In genomic region chr12:45731376-45731775, GRCh38 we compare ENCODE assay signal across 9 cellular contexts. TPM values are rescaled to one million over a fixed set of nuclear protein-coding genes. Genes with fewer than 3 reads are reported as not detected.
A peak's percentile ranks its signal among the peaks of the same experiment; 100 is the strongest.
DNase-seq lines count a peak whose midpoint lies in the region; ATAC-seq and TF ChIP-seq lines count a peak whose summit lies in the region.
"Had no signal": no experiment of that assay in that cellular context is flagged by ENCODE, and none has a peak within 500 bp of the region (broad histone marks: within the 10 kb centered on the region; RNA-seq: fewer than 3 reads in every experiment).

No MANE protein-coding gene starts in this region.

- H3K4me2 ChIP-seq in HCT116 (ENCODE audit: low read length) (peak overlapping the region; percentile 80), skeletal muscle satellite cell (ENCODE audit: low read length) (peak overlapping the region; percentile 76)

- H3K79me2 ChIP-seq in HCT116 (ENCODE audit: insufficient read depth, low read length) = peaks cover 71% of the 10 kb centered on the region

- TF ChIP-seq POLR2A in HCT116 (IDR thresholded peaks at IDR 0.05; ENCODE audit: borderline replicate concordance, extremely low read depth, insufficient read depth, insufficient read length) = no peak

- H3K4me3 Mint-ChIP-seq in T-helper 17 cell = peak overlapping the region; percentile 100

- H3K4me1 Mint-ChIP-seq in T-helper 17 cell = peaks cover 22% of the 10 kb centered on the region

- no peaks in the 10 kb centered on the region for H3K9me2 ChIP-seq in HCT116 (ENCODE audit: insufficient read depth)

- TF ChIP-seq CTCF in HCT116 (IDR thresholded peaks at IDR 0.05 in 2 of 3, conservative IDR thresholded peaks at IDR 0.05 in 1 of 3; ENCODE audit: borderline replicate concordance in 1 of 3, insufficient read depth in 1 of 3, low read depth in 2 of 3, low read length in 2 of 3) (no peak), foreskin keratinocyte (conservative IDR thresholded peaks at IDR 0.05) (no peak)

- no peak for TF ChIP-seq RAD21 in HCT116 (IDR thresholded peaks at IDR 0.05; ENCODE audit: low read depth)

- H2AFZ ChIP-seq in HCT116 (ENCODE audit: low read depth, low read length, poor library complexity, severe bottlenecking) = no peak overlapping the region

- CTCF ChIA-PET in HCT116 (lab: Charles Lee) = no interaction called here

- intact Hi-C loops in HCT116 (cut with micrococcal nuclease) = no loop called here

- RAD21 ChIA-PET in HCT116 (lab: Charles Lee; ENCODE audit: low non-redundant PET in 1 of 2, low total read pairs in 2 of 2, uncharacterized antibody in 2 of 2, unreplicated experiment in 2 of 2) = no interaction called here

- no TSS peak for BruUV-seq in HCT116 (replicated peaks; lab: Mats Ljungman, UMichigan)

- no peaks in the 10 kb centered on the region for H3K27me3 Mint-ChIP-seq in T-helper 17 cell

- H3K27ac Mint-ChIP-seq in T-helper 17 cell = peak overlapping the region; percentile 99

- H3K4me3 ChIP-seq in HCT116 (replicated peaks in 1 of 2; ENCODE audit: low read depth in 1 of 2, low read length in 2 of 2) = peak overlapping the region; percentile 55 to 84
- peak overlapping the region; percentile 87 for H3K4me3 ChIP-seq in skeletal muscle satellite cell (ENCODE audit: low read length)

- H3K27ac ChIP-seq in HCT116 (ENCODE audit: low read depth, low read length) (peak overlapping the region; percentile 94; the same call in 1 of the 2 replicates), foreskin keratinocyte (peak overlapping the region; percentile 79)

- ATAC-seq in HCT116 (no peak), T-helper 17 cell (no peak), foreskin keratinocyte (no peak)

- DNase-seq in HCT116 (ENCODE audit: low read depth, low spot score) = no peak
- no peak for DNase-seq in T-helper 17 cell
- DNase-seq in foreskin keratinocyte = peak in 1 of 2 donors; percentile 24
- no peak for DNase-seq in 8988T
- no peak for DNase-seq in AG08396 (ENCODE audit: low spot score)
- no peak for DNase-seq in HuH-7.5 (ENCODE audit: low spot score)
- DNase-seq in putamen (ENCODE audit: low spot score) = no peak
- DNase-seq: retina had no signal

- peak overlapping the region; percentile 82 for H3K9ac ChIP-seq in HCT116 (ENCODE audit: low read length)
- peak overlapping the region; percentile 94 for H3K9ac ChIP-seq in skeletal muscle satellite cell (ENCODE audit: low read depth, low read length)

- POLR2A ChIA-PET in HCT116 (lab: Charles Lee) = no interaction called here

- no peaks in the 10 kb centered on the region for H3K9me3 ChIP-seq in HCT116 (ENCODE audit: control insufficient read depth in 1 of 2, insufficient read depth in 1 of 2, low read depth in 1 of 2, low read length in 2 of 2)
- no peaks in the 10 kb centered on the region for H3K9me3 ChIP-seq in T-helper 17 cell (ENCODE audit: control insufficient read depth, low read length, poor library complexity, severe bottlenecking)
- no peaks in the 10 kb centered on the region for H3K9me3 ChIP-seq in skeletal muscle satellite cell (replicated peaks; ENCODE audit: low read length)

- peaks cover 12 to 25% of the 10 kb centered on the region in 2 experiments; a peak in 3 of 4 replicates for H3K4me1 ChIP-seq in HCT116 (ENCODE audit: control insufficient read depth in 1 of 2, insufficient read depth in 2 of 2, low read length in 2 of 2)
- H3K4me1 ChIP-seq in foreskin keratinocyte = peaks cover 25% of the 10 kb centered on the region
- peaks cover 16% of the 10 kb centered on the region for H3K4me1 ChIP-seq in skeletal muscle satellite cell (ENCODE audit: control insufficient read depth, insufficient read depth, low read length)

- H3K36me3 Mint-ChIP-seq in T-helper 17 cell (ENCODE audit: low read depth) = peaks cover 5% of the 10 kb centered on the region

- no peaks in the 10 kb centered on the region for H4K20me1 ChIP-seq in HCT116 (ENCODE audit: insufficient read depth)

- H3K36me3 ChIP-seq in HCT116 (ENCODE audit: control insufficient read depth in 1 of 2, insufficient read depth in 2 of 2, low read length in 2 of 2) (peaks cover 4 to 14% of the 10 kb centered on the region in 2 experiments; a peak in 3 of 4 replicates), skeletal muscle satellite cell (ENCODE audit: insufficient read depth, low read length) (no peaks in the 10 kb centered on the region)

- H3K27me3 ChIP-seq in HCT116 (ENCODE audit: insufficient read depth, low read length) (no peaks in the 10 kb centered on the region), foreskin keratinocyte (no peaks in the 10 kb centered on the region), skeletal muscle satellite cell (ENCODE audit: control insufficient read depth, insufficient read depth, low read length) (no peaks in the 10 kb centered on the region)

TF ChIP-seq in HCT116, 20 proteins besides CTCF, POLR2A, EP300 and RAD21:
- no peak for TF ChIP-seq EZH2 (IDR thresholded peaks at IDR 0.05)
- no peak for TF ChIP-seq JUND (IDR thresholded peaks at IDR 0.05)
- TF ChIP-seq REST (IDR thresholded peaks at IDR 0.05; ENCODE audit: low read depth) = no peak
- TF ChIP-seq CBX3 (IDR thresholded peaks at IDR 0.05; ENCODE audit: low read depth) = no peak
- TF ChIP-seq ELF1 (IDR thresholded peaks at IDR 0.05; ENCODE audit: borderline replicate concordance, low read depth) = no peak
- TF ChIP-seq YY1 (IDR thresholded peaks at IDR 0.05; ENCODE audit: extremely low read depth, insufficient replicate concordance, low read depth, low read length) = no peak
- TF ChIP-seq TCF7L2 (IDR thresholded peaks at IDR 0.05; ENCODE audit: borderline replicate concordance, extremely low read depth, insufficient read depth, insufficient read length) = no peak
- no peak for TF ChIP-seq EZH2phosphoT487 (IDR thresholded peaks at IDR 0.05; ENCODE audit: borderline replicate concordance)
- no peak for TF ChIP-seq FOSL1 (IDR thresholded peaks at IDR 0.05; ENCODE audit: low read depth)
- no peak for TF ChIP-seq ATF3 (IDR thresholded peaks at IDR 0.05)
- no peak for TF ChIP-seq MAX (IDR thresholded peaks at IDR 0.05)
- TF ChIP-seq ZNF274 (IDR thresholded peaks at IDR 0.05; ENCODE audit: low read depth, low read length) = no peak
- TF ChIP-seq CEBPB (IDR thresholded peaks at IDR 0.05; ENCODE audit: low read depth) = no peak

RNA-seq across cellular contexts. Expression of gene ARID2, which starts 1.9 kb away (rescaled TPM):
- total RNA-seq in HCT116 (2021; ENCODE audit: unreplicated experiment) (30.5 TPM), T-helper 17 cell (10 to 100 TPM; 63.1 to 63.3 TPM), foreskin keratinocyte (18.4 and 18.5 TPM in 2 replicates)
- 8.6 and 10.6 TPM in 2 replicates for polyA plus RNA-seq in HCT116 (2012)
- polyA plus RNA-seq in foreskin keratinocyte = 3.4 and 4.1 TPM in 2 replicates
- 10.9 and 13.3 TPM in 2 replicates for total RNA-seq in skeletal muscle satellite cell (2012; rRNA removed)
